In the genomic region with DNA sequence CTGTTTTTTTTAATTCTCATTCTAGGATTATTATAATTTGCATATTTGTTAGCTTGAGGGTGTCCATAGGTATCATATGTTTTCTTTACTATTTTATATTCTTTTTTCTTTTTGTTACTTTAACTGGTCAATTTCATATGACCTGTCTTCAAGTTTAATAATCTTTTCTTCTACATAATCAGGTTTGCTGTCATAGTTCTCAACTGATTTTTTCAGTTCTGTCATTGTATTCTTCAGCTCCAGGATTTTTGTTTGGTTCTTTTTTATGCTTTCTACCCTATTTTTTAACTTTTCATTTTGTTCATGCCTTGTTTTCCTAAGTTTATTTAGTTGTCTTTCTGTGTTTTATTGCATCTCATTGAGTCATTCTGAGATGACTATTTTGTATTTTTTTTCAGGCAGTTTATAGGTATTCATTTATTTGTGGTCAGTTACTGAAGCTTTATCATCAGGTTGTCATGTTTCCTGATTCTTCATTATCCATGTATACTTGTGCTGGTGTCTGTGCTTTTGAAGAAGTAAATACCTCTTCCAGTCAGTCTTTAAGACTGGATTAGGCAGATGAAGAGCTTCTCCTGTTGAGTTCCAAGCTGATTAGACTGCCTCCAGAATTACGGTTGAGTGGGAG, we compare ENCODE assay signal across 14 cellular contexts.
DNase-seq lines count a peak whose midpoint lies in the region; ATAC-seq and TF ChIP-seq lines count a peak whose summit lies in the region.
"Had no signal": no experiment of that assay in that cellular context is flagged by ENCODE, and none has a peak within 500 bp of the region (broad histone marks: within the 10 kb centered on the region; RNA-seq: fewer than 3 reads in every experiment).

No MANE protein-coding gene starts in this region.

- no peak overlapping the region for H3K4me3 ChIP-seq in PC-3 (ENCODE audit: low read length)
- no peak overlapping the region for H3K4me3 ChIP-seq in CD8-positive, alpha-beta T cell (ENCODE audit: low read depth, low read length)
- H3K4me3 ChIP-seq: A549, BLaER1, GM23338 had no signal

- peaks cover 4% of the 10 kb centered on the region for H3F3A ChIP-seq in PC-3 (ENCODE audit: low read length, unreplicated experiment)

- no peaks in the 10 kb centered on the region for H3K27me3 Mint-ChIP-seq in HFFc6 (ENCODE audit: insufficient read depth)
- no peaks in the 10 kb centered on the region for H3K27me3 Mint-ChIP-seq in activated CD4-positive, alpha-beta T cell treated with anti-CD3 and anti-CD28 coated beads, Interleukin-2, amount 10 ng/mL, durations not matched to agents 7 days and 5 days
- H3K27me3 Mint-ChIP-seq in CD8-positive, alpha-beta T cell (ENCODE audit: low read depth), result no peaks in the 10 kb centered on the region

- H3K9ac ChIP-seq in PC-3 (ENCODE audit: low read length), result no peak overlapping the region
- H3K9ac ChIP-seq: BLaER1 had no signal

- peaks cover 25% of the 10 kb centered on the region for H3K4me1 ChIP-seq in PC-3 (ENCODE audit: insufficient read depth, low read length)
- no peaks in the 10 kb centered on the region for H3K4me1 ChIP-seq in CD8-positive, alpha-beta T cell (ENCODE audit: insufficient read depth, low read length)
- H3K4me1 ChIP-seq: A549, BLaER1 had no signal

- H3K79me2 ChIP-seq in PC-3 (ENCODE audit: low read length), result no peaks in the 10 kb centered on the region

- H3K36me3 Mint-ChIP-seq in HFFc6 (ENCODE audit: low read depth), result peaks cover 38% of the 10 kb centered on the region
- no peaks in the 10 kb centered on the region for H3K36me3 Mint-ChIP-seq in activated CD4-positive, alpha-beta T cell treated with anti-CD3 and anti-CD28 coated beads, Interleukin-2, amount 10 ng/mL, durations not matched to agents 7 days and 5 days (ENCODE audit: low read depth)
- no peaks in the 10 kb centered on the region for H3K36me3 Mint-ChIP-seq in CD8-positive, alpha-beta T cell

- POLR2A ChIA-PET in PC-3 (lab: Charles Lee; ENCODE audit: unreplicated experiment), result no interaction called here
- POLR2A ChIA-PET in activated CD4-positive, alpha-beta T cell treated with anti-CD3 and anti-CD28 coated beads, Interleukin-2, amount 10 ng/mL, durations not matched to agents 7 days and 5 days (lab: Charles Lee), result interaction anchor here (0.6 kb wide), 1 partner anchor 314 kb away, joined by 5 read pairs; no protein-coding TSS in a partner anchor
- POLR2A ChIA-PET in CD8-positive, alpha-beta T cell (lab: Charles Lee), result no interaction called here

- DNase-seq in ELR (ENCODE audit: low read depth) (peak; percentile 67), HFFc6 (peak; percentile 48), PC-3 (peak; percentile 23), epithelial cell of prostate (ENCODE audit: low read depth, low spot score) (no peak), AG08395 (ENCODE audit: low spot score) (no peak)
- no peak for DNase-seq in activated naive CD4-positive, alpha-beta T cell treated with anti-CD3 and anti-CD28 coated beads, Interleukin-2, amount 50 U/mL, for 16 hours
- no peak for DNase-seq in activated CD4-positive, alpha-beta T cell treated with anti-CD3 and anti-CD28 coated beads, Interleukin-2, amount 10 ng/mL, durations not matched to agents 7 days and 5 days
- no peak for DNase-seq in CD8-positive, alpha-beta T cell
- DNase-seq: Calu3, DMS 273 treated with DMSO at 0.1 percent for 48 hours, H7 had no signal

- H3K4me3 Mint-ChIP-seq in HFFc6, result peak overlapping the region; percentile 20
- H3K4me3 Mint-ChIP-seq in activated CD4-positive, alpha-beta T cell treated with anti-CD3 and anti-CD28 coated beads, Interleukin-2, amount 10 ng/mL, durations not matched to agents 7 days and 5 days, result no peak overlapping the region
- H3K4me3 Mint-ChIP-seq in CD8-positive, alpha-beta T cell, result no peak overlapping the region
- H3K4me3 Mint-ChIP-seq: GM23338 had no signal

- H3K9me2 ChIP-seq in PC-3 (replicated peaks; ENCODE audit: low read length), result no peaks in the 10 kb centered on the region

- H3K4me2 ChIP-seq in PC-3 (ENCODE audit: low read length), result no peak overlapping the region
- H3K4me2 ChIP-seq: A549, BLaER1, GM23338 had no signal

- BruUV-seq in PC-3 (replicated peaks; lab: Mats Ljungman, UMichigan), result no TSS peak

- no peak for TF ChIP-seq CTCF in HFFc6 (IDR thresholded peaks at IDR 0.05)
- no peak for TF ChIP-seq CTCF in PC-3 (conservative IDR thresholded peaks at IDR 0.05; ENCODE audit: low read depth, low read length)
- no peak for TF ChIP-seq CTCF in CD8-positive, alpha-beta T cell (IDR thresholded peaks at IDR 0.05)

- intact Hi-C loops in PC-3 (cut with micrococcal nuclease), result no loop called here
- intact Hi-C loops in CD8-positive, alpha-beta T cell (cut with DNase I, micrococcal nuclease), result no loop called here

- peaks cover 5% of the 10 kb centered on the region; the same call in 1 of the 2 replicates for H3K36me3 ChIP-seq in PC-3 (ENCODE audit: low read depth, low read length)
- no peaks in the 10 kb centered on the region for H3K36me3 ChIP-seq in CD8-positive, alpha-beta T cell (ENCODE audit: insufficient read depth, low read length)
- H3K36me3 ChIP-seq: BLaER1 had no signal

- no peak for ATAC-seq in PC-3
- ATAC-seq in CD8-positive, alpha-beta T cell, result no peak
- ATAC-seq: A549, GM23338 had no signal

- H3K4me1 Mint-ChIP-seq in HFFc6 (ENCODE audit: low read depth), result peaks cover 74% of the 10 kb centered on the region
- H3K4me1 Mint-ChIP-seq in activated CD4-positive, alpha-beta T cell treated with anti-CD3 and anti-CD28 coated beads, Interleukin-2, amount 10 ng/mL, durations not matched to agents 7 days and 5 days, result no peaks in the 10 kb centered on the region
- no peaks in the 10 kb centered on the region for H3K4me1 Mint-ChIP-seq in CD8-positive, alpha-beta T cell (ENCODE audit: low read depth)
- H3K4me1 Mint-ChIP-seq: GM23338 had no signal

- peak overlapping the region; percentile 80 for H3K27ac Mint-ChIP-seq in HFFc6
- H3K27ac Mint-ChIP-seq in activated CD4-positive, alpha-beta T cell treated with anti-CD3 and anti-CD28 coated beads, Interleukin-2, amount 10 ng/mL, durations not matched to agents 7 days and 5 days, result no peak overlapping the region
- H3K27ac Mint-ChIP-seq in CD8-positive, alpha-beta T cell, result no peak overlapping the region
- H3K27ac Mint-ChIP-seq: GM23338 had no signal

- H3K9me3 Mint-ChIP-seq in HFFc6, result peaks cover 47% of the 10 kb centered on the region
- H3K9me3 Mint-ChIP-seq in activated CD4-positive, alpha-beta T cell treated with anti-CD3 and anti-CD28 coated beads, Interleukin-2, amount 10 ng/mL, durations not matched to agents 7 days and 5 days, result peaks cover 7% of the 10 kb centered on the region
- H3K9me3 Mint-ChIP-seq in CD8-positive, alpha-beta T cell, result peaks cover 12% of the 10 kb centered on the region
- H3K9me3 Mint-ChIP-seq: GM23338 had no signal

- CTCF ChIA-PET in PC-3 (lab: Charles Lee), result no interaction called here
- CTCF ChIA-PET in activated CD4-positive, alpha-beta T cell treated with anti-CD3 and anti-CD28 coated beads, Interleukin-2, amount 10 ng/mL, durations not matched to agents 7 days and 5 days (lab: Charles Lee), result interaction anchor here (0.9 to 1.2 kb wide), 2 partner anchors 16 to 34 kb away, joined by 3 to 4 read pairs; no protein-coding TSS in a partner anchor
- CTCF ChIA-PET in CD8-positive, alpha-beta T cell (lab: Charles Lee), result no interaction called here

- H4K20me1 ChIP-seq in PC-3 (ENCODE audit: low read length), result no peaks in the 10 kb centered on the region
- H4K20me1 ChIP-seq: BLaER1 had no signal

- H2AFZ ChIP-seq in PC-3 (ENCODE audit: low read length), result no peak overlapping the region
- H2AFZ ChIP-seq: GM23338 had no signal

- 0 out of 2 replicates have a peak, but pooled peaks cover 14% of the 10 kb centered on the region for H3K9me3 ChIP-seq in PC-3 (ENCODE audit: low read length)
- H3K9me3 ChIP-seq in CD8-positive, alpha-beta T cell (ENCODE audit: low read length), result no peaks in the 10 kb centered on the region
- H3K9me3 ChIP-seq: A549 had no signal

- no peaks in the 10 kb centered on the region for H3K27me3 ChIP-seq in PC-3 (ENCODE audit: low read length)
- no peaks in the 10 kb centered on the region for H3K27me3 ChIP-seq in CD8-positive, alpha-beta T cell (ENCODE audit: insufficient read depth, low read length)
- H3K27me3 ChIP-seq: BLaER1 had no signal

- H3K27ac ChIP-seq in PC-3 (ENCODE audit: low read length), result no peak overlapping the region
- H3K27ac ChIP-seq in epithelial cell of prostate, result peak overlapping the region; percentile 81
- H3K27ac ChIP-seq in CD8-positive, alpha-beta T cell (ENCODE audit: low read depth, low read length), result no peak overlapping the region
- H3K27ac ChIP-seq: A549, BLaER1 had no signal

Comparison
In these comparisons a context has a peak if more than half of its experiments do, and no peak if none do; other contexts are left out.
1. DNase-seq: peak in ELR (single experiment), HFFc6 (single experiment) and PC-3 (single experiment); none in epithelial cell of prostate (single experiment), activated naive CD4-positive, alpha-beta T cell treated with anti-CD3 and anti-CD28 coated beads, Interleukin-2, amount 50 U/mL, for 16 hours (single experiment), activated CD4-positive, alpha-beta T cell treated with anti-CD3 and anti-CD28 coated beads, Interleukin-2, amount 10 ng/mL, durations not matched to agents 7 days and 5 days (single experiment), AG08395 (single experiment) and CD8-positive, alpha-beta T cell (0 of 7).